ENCODE assay signal across 18 cellular contexts in genomic region chr19:3759482-3760254, GRCh38. TPM values are rescaled to one million over a fixed set of nuclear protein-coding genes. Genes with fewer than 3 reads are reported as not detected.
DNase-seq lines count a peak whose midpoint lies in the region; ATAC-seq lines count a peak whose summit lies in the region.
"Had no signal": no experiment of that assay in that cellular context is flagged by ENCODE, and none has a peak within 500 bp of the region (broad histone marks: within the 10 kb centered on the region; RNA-seq: fewer than 3 reads in every experiment).

No MANE protein-coding gene starts in this region.

- H3K36me3 ChIP-seq in Karpas-422 (ENCODE audit: insufficient read depth, low read length), result no peaks in the 10 kb centered on the region
- peaks cover 19 to 22% of the 10 kb centered on the region in 2 experiments for H3K36me3 ChIP-seq in trophoblast cell (ENCODE audit: control insufficient read depth in 1 of 2, insufficient read depth in 2 of 2, low read length in 2 of 2)

- H3K36me3 Mint-ChIP-seq in activated T-cell treated with anti-CD3 and anti-CD28 coated beads, Interleukin-2, amount 50 U/mL, for 4 hours (ENCODE audit: insufficient read depth), result peaks cover 5% of the 10 kb centered on the region
- peaks cover 38% of the 10 kb centered on the region for H3K36me3 Mint-ChIP-seq in central memory CD8-positive, alpha-beta T cell (ENCODE audit: insufficient read depth)

- no peak overlapping the region for H3K23ac ChIP-seq in trophoblast cell (ENCODE audit: low read length)

- H3K4me1 Mint-ChIP-seq in activated T-cell treated with anti-CD3 and anti-CD28 coated beads, Interleukin-2, amount 50 U/mL, for 4 hours (ENCODE audit: low read depth), result peaks cover 41% of the 10 kb centered on the region
- peaks cover 38% of the 10 kb centered on the region for H3K4me1 Mint-ChIP-seq in central memory CD8-positive, alpha-beta T cell

- H2BK12ac ChIP-seq in trophoblast cell (ENCODE audit: low read length), result no peak overlapping the region

- no peak for DNase-seq in activated T-cell treated with anti-CD3 and anti-CD28 coated beads, Interleukin-2, amount 50 U/mL, for 4 hours
- DNase-seq in activated T-cell treated with anti-CD3 and anti-CD28 coated beads, Interleukin-2, amount 50 U/mL, for 48 hours, result no peak
- DNase-seq in Karpas-422 (no peak), trophoblast cell (no peak), NOMO-1 (lab: John Stamatoyannopoulos, UW; ENCODE audit: unreplicated experiment in 2 of 2) (no peak), HUDEP-2 (lab: John Stamatoyannopoulos, UW; ENCODE audit: unreplicated experiment in 76 of 76) (no peak)
- no peak for DNase-seq in central memory CD8-positive, alpha-beta T cell (ENCODE audit: low spot score in 2 of 2)
- DNase-seq: activated gamma-delta T cell treated with Interleukin-2 at 50 U/mL for 16 hours; central memory CD4-positive, alpha-beta T cell; HCEC 1CT; NCI-H446 treated with DMSO at 0.1 percent for 48 hours; spleen had no signal

- no peaks in the 10 kb centered on the region for H4K20me1 ChIP-seq in Karpas-422 (ENCODE audit: insufficient read depth, low read depth, low read length)

- no peak for ATAC-seq in activated T-cell treated with anti-CD3 and anti-CD28 coated beads, Interleukin-2, amount 50 U/mL, for 4 hours
- ATAC-seq in central memory CD8-positive, alpha-beta T cell (replicated peaks; ENCODE audit: extremely low read depth, poor library complexity, severe bottlenecking), result no peak
- no peak for ATAC-seq in HG02840 (IDR thresholded peaks at IDR 0.05; ENCODE audit: low FRiP score, unreplicated experiment)
- ATAC-seq: activated CD4-positive, CD25-positive, alpha-beta regulatory T cell treated with anti-CD3 and anti-CD28 coated beads, Interleukin-2, amount 50 U/mL, for 24 hours had no signal

- WGBS in trophoblast cell (ENCODE audit: extremely low coverage, insufficient coverage, insufficient read length), result no CpG with 5 or more reads among the region's 19 CpGs

- H3K14ac ChIP-seq in trophoblast cell (ENCODE audit: low read length), result no peak overlapping the region

- peak overlapping the region; percentile 72 for H4K12ac ChIP-seq in trophoblast cell (ENCODE audit: low read depth, low read length)

- H3K9me3 ChIP-seq in Karpas-422 (ENCODE audit: low read length), result no peaks in the 10 kb centered on the region
- H3K9me3 ChIP-seq in trophoblast cell (ENCODE audit: insufficient read depth, low read depth, low read length), result no peaks in the 10 kb centered on the region
- H3K9me3 ChIP-seq: spleen had no signal

- H2AFZ ChIP-seq in Karpas-422 (ENCODE audit: low read length) (no peak overlapping the region), trophoblast cell (ENCODE audit: insufficient read depth, low read length, poor library complexity) (no peak overlapping the region)

- H3K79me2 ChIP-seq in Karpas-422 (ENCODE audit: low read length) (peaks cover 25% of the 10 kb centered on the region), trophoblast cell (ENCODE audit: control insufficient read depth, insufficient read depth, low read length, poor library complexity) (peaks cover 10% of the 10 kb centered on the region)

- H3K27ac ChIP-seq in Karpas-422 (ENCODE audit: low read length) (no peak overlapping the region), trophoblast cell (ENCODE audit: low read depth, low read length) (no peak overlapping the region)
- H3K27ac ChIP-seq: KMS-11 had no signal

- H3K4me1 ChIP-seq in Karpas-422 (ENCODE audit: low read length) (peaks cover 16% of the 10 kb centered on the region), trophoblast cell (ENCODE audit: control insufficient read depth in 1 of 2, insufficient read depth in 2 of 2, low read length in 2 of 2) (peaks cover 0 to 4% of the 10 kb centered on the region in 2 experiments)

- H3K4me2 ChIP-seq in Karpas-422 (ENCODE audit: low read depth, low read length, poor library complexity, severe bottlenecking) (peak overlapping the region; percentile 81), trophoblast cell (ENCODE audit: low read length) (no peak overlapping the region)

- H3K4me3 Mint-ChIP-seq in activated T-cell treated with anti-CD3 and anti-CD28 coated beads, Interleukin-2, amount 50 U/mL, for 4 hours, result peak overlapping the region; percentile 98
- H3K4me3 Mint-ChIP-seq in central memory CD8-positive, alpha-beta T cell, result peak overlapping the region; percentile 4

- no peaks in the 10 kb centered on the region for H3K27me3 Mint-ChIP-seq in activated T-cell treated with anti-CD3 and anti-CD28 coated beads, Interleukin-2, amount 50 U/mL, for 4 hours (ENCODE audit: low read depth)
- no peaks in the 10 kb centered on the region for H3K27me3 Mint-ChIP-seq in central memory CD8-positive, alpha-beta T cell

- H2AK5ac ChIP-seq in trophoblast cell (ENCODE audit: low read length), result no peak overlapping the region

- H4K8ac ChIP-seq in trophoblast cell (ENCODE audit: low read depth, low read length), result no peak overlapping the region

- H3K27ac Mint-ChIP-seq in central memory CD8-positive, alpha-beta T cell (ENCODE audit: low read depth), result peak overlapping the region; percentile 99

- H2BK5ac ChIP-seq in trophoblast cell (ENCODE audit: low read depth, low read length, poor library complexity), result no peak overlapping the region

- H3K9ac ChIP-seq in Karpas-422 (ENCODE audit: low read length) (no peak overlapping the region), trophoblast cell (ENCODE audit: low read length) (no peak overlapping the region)
- H3K9ac ChIP-seq: KMS-11 had no signal

- H3K9me2 ChIP-seq in Karpas-422 (replicated peaks; ENCODE audit: insufficient read depth, low read length), result no peaks in the 10 kb centered on the region

- no peak overlapping the region for H4K91ac ChIP-seq in trophoblast cell (ENCODE audit: low read depth, low read length)

- peak overlapping the region; percentile 52 for H3K4ac ChIP-seq in trophoblast cell (ENCODE audit: low read depth, low read length)

- H3K4me3 ChIP-seq in Karpas-422 (ENCODE audit: low read length) (no peak overlapping the region), trophoblast cell (ENCODE audit: low read depth, low read length) (no peak overlapping the region)
- H3K4me3 ChIP-seq: lung had no signal

- H3K9me3 Mint-ChIP-seq in activated T-cell treated with anti-CD3 and anti-CD28 coated beads, Interleukin-2, amount 50 U/mL, for 4 hours, result no peaks in the 10 kb centered on the region
- H3K9me3 Mint-ChIP-seq in central memory CD8-positive, alpha-beta T cell, result no peaks in the 10 kb centered on the region

- no peak overlapping the region for H2BK120ac ChIP-seq in trophoblast cell (ENCODE audit: insufficient read depth, low read length, poor library complexity)

- H3K18ac ChIP-seq in trophoblast cell (ENCODE audit: low read length), result peak overlapping the region; percentile 86

- H3K79me1 ChIP-seq in trophoblast cell (ENCODE audit: low read length), result peaks cover 7% of the 10 kb centered on the region

- H3K27me3 ChIP-seq in Karpas-422 (ENCODE audit: low read length) (no peaks in the 10 kb centered on the region), trophoblast cell (ENCODE audit: insufficient read depth, low read length) (no peaks in the 10 kb centered on the region)
- H3K27me3 ChIP-seq: spleen had no signal

RNA-seq across cellular contexts. Expression of gene APBA3, which starts 1.8 kb away (rescaled TPM):
- 10 to 100 TPM; 44.6 to 48.5 (median 45.4) TPM for total RNA-seq in activated T-cell treated with anti-CD3 and anti-CD28 coated beads, Interleukin-2, amount 50 U/mL, for 4 hours
- 14.7 and 55.0 TPM in 2 replicates for total RNA-seq in Karpas-422 (2014; rRNA removed; shearing (Covaris generic); ENCODE audit: low replicate concordance)
- polyA plus RNA-seq in trophoblast cell (2013), result 26.2 and 27.1 TPM in 2 replicates

RNA-seq across cellular contexts. Expression of gene MRPL54, which starts 2.8 kb away (rescaled TPM):
- 100 to 1,000 TPM in 2 of 3 donors, 10 to 100 TPM in 1; 95.8 to 132 (median 125) TPM for total RNA-seq in activated T-cell treated with anti-CD3 and anti-CD28 coated beads, Interleukin-2, amount 50 U/mL, for 4 hours
- 44.2 and 76.7 TPM in 2 replicates for total RNA-seq in Karpas-422 (2014; rRNA removed; shearing (Covaris generic); ENCODE audit: low replicate concordance)
- polyA plus RNA-seq in trophoblast cell (2013), result 39.6 and 39.9 TPM in 2 replicates

RNA-seq across cellular contexts. Expression of gene RAX2, which starts 12.4 kb away (rescaled TPM):
- total RNA-seq in activated T-cell treated with anti-CD3 and anti-CD28 coated beads, Interleukin-2, amount 50 U/mL, for 4 hours, result not detected
- total RNA-seq in Karpas-422 (2014; rRNA removed; shearing (Covaris generic); ENCODE audit: low replicate concordance), result not detected in 2 replicates
- polyA plus RNA-seq in trophoblast cell (2013), result not detected in 2 replicates
- total RNA-seq: lung, spleen had no signal
- polyA plus RNA-seq: AG04450, spleen had no signal

RNA-seq across cellular contexts. Expression of gene MATK, which starts 26.5 kb away (rescaled TPM):
- total RNA-seq in activated T-cell treated with anti-CD3 and anti-CD28 coated beads, Interleukin-2, amount 50 U/mL, for 4 hours, result 10 to 100 TPM; 43.1 to 87.6 (median 82.9) TPM
- total RNA-seq in Karpas-422 (2014; rRNA removed; shearing (Covaris generic); ENCODE audit: low replicate concordance), result not detected in 2 replicates
- polyA plus RNA-seq in trophoblast cell (2013), result 0.40 and 0.56 TPM in 2 replicates
- polyA plus RNA-seq: AG04450 had no signal

RNA-seq across cellular contexts. Expression of gene TJP3, which starts 51.5 kb away (rescaled TPM):
- total RNA-seq in activated T-cell treated with anti-CD3 and anti-CD28 coated beads, Interleukin-2, amount 50 U/mL, for 4 hours, result 1 to 10 TPM in 1 of 3 donors, under 1 TPM in 2; 0.61 to 1.1 (median 0.66) TPM
- not detected in 2 replicates for total RNA-seq in Karpas-422 (2014; rRNA removed; shearing (Covaris generic); ENCODE audit: low replicate concordance)
- 117 and 137 TPM in 2 replicates for polyA plus RNA-seq in trophoblast cell (2013)
- total RNA-seq: frontal cortex had no signal
- polyA plus RNA-seq: AG04450 had no signal
